ENCODE assay signal across 7 cellular contexts in genomic region chr15:43132830-43133428, GRCh38. TPM values are rescaled to one million over a fixed set of nuclear protein-coding genes. Genes with fewer than 3 reads are reported as not detected.
DNase-seq lines count a peak whose midpoint lies in the region; ATAC-seq lines count a peak whose summit lies in the region.

No MANE protein-coding gene starts in this region.

- peak overlapping the region; percentile 82 to 93 (median 92) for H3K4me3 Mint-ChIP-seq in IgD-negative memory B cell
- peak overlapping the region; percentile 82 for H3K4me3 Mint-ChIP-seq in activated naive CD8-positive, alpha-beta T cell treated with anti-CD3 and anti-CD28 coated beads for 36 hours
- H3K4me3 Mint-ChIP-seq in stimulated activated naive CD8-positive, alpha-beta T cell treated with anti-CD3 and anti-CD28 coated beads, Interleukin-15, amount 100 ng/mL, for 72 hours = peak overlapping the region; percentile 85 to 95

- no peak for DNase-seq in activated naive CD8-positive, alpha-beta T cell treated with anti-CD3 and anti-CD28 coated beads for 36 hours
- DNase-seq in stimulated activated naive CD8-positive, alpha-beta T cell treated with anti-CD3 and anti-CD28 coated beads, Interleukin-15, amount 100 ng/mL, for 72 hours = no peak
- no peak for DNase-seq in stimulated activated CD4-positive, alpha-beta T cell treated with anti-CD3 and anti-CD28 coated beads, Interleukin-4, amount 100 ng/mL, for 4 hours
- DNase-seq in effector CD4-positive, alpha-beta T cell = no peak

- H3K27ac ChIP-seq in iPS-20b (ENCODE audit: low read length) = no peak overlapping the region

- peaks cover 2% of the 10 kb centered on the region for H3K36me3 Mint-ChIP-seq in IgD-negative memory B cell
- peaks cover 15% of the 10 kb centered on the region for H3K36me3 Mint-ChIP-seq in activated naive CD8-positive, alpha-beta T cell treated with anti-CD3 and anti-CD28 coated beads for 36 hours

- H3K27ac Mint-ChIP-seq in IgD-negative memory B cell = peak overlapping the region; percentile 63 to 93 (median 88)
- H3K27ac Mint-ChIP-seq in activated naive CD8-positive, alpha-beta T cell treated with anti-CD3 and anti-CD28 coated beads for 36 hours = peak overlapping the region; percentile 72
- H3K27ac Mint-ChIP-seq in stimulated activated naive CD8-positive, alpha-beta T cell treated with anti-CD3 and anti-CD28 coated beads, Interleukin-15, amount 100 ng/mL, for 72 hours = peak overlapping the region; percentile 93 to 97

- peaks cover 46% of the 10 kb centered on the region for H3K27me3 ChIP-seq in iPS-20b (ENCODE audit: insufficient read depth, low read length)

- no peaks in the 10 kb centered on the region for H3K36me3 ChIP-seq in iPS-20b (ENCODE audit: insufficient read depth, low read depth, low read length)

- peaks cover 14 to 25% (median 18%) of the 10 kb centered on the region in 3 donors for H3K4me1 Mint-ChIP-seq in IgD-negative memory B cell
- peaks cover 15% of the 10 kb centered on the region for H3K4me1 Mint-ChIP-seq in activated naive CD8-positive, alpha-beta T cell treated with anti-CD3 and anti-CD28 coated beads for 36 hours
- peaks cover 27% of the 10 kb centered on the region for H3K4me1 Mint-ChIP-seq in stimulated activated naive CD8-positive, alpha-beta T cell treated with anti-CD3 and anti-CD28 coated beads, Interleukin-15, amount 100 ng/mL, for 72 hours

- peaks cover 3 to 8% (median 3%) of the 10 kb centered on the region in 3 donors for H3K9me3 Mint-ChIP-seq in IgD-negative memory B cell
- peaks cover 4% of the 10 kb centered on the region for H3K9me3 Mint-ChIP-seq in activated naive CD8-positive, alpha-beta T cell treated with anti-CD3 and anti-CD28 coated beads for 36 hours
- peaks cover 0 to 7% of the 10 kb centered on the region in 2 donors for H3K9me3 Mint-ChIP-seq in stimulated activated naive CD8-positive, alpha-beta T cell treated with anti-CD3 and anti-CD28 coated beads, Interleukin-15, amount 100 ng/mL, for 72 hours

- peak overlapping the region; percentile 45; the same call in 1 of the 2 replicates for H3K9ac ChIP-seq in iPS-20b (ENCODE audit: low read depth, low read length)

- peaks cover 13% of the 10 kb centered on the region for H3K4me1 ChIP-seq in iPS-20b (ENCODE audit: insufficient read depth, low read length)

- H3K4me3 ChIP-seq in iPS-20b (ENCODE audit: low read length) = peak overlapping the region; percentile 80

- no peaks in the 10 kb centered on the region for H3K27me3 Mint-ChIP-seq in IgD-negative memory B cell
- no peaks in the 10 kb centered on the region for H3K27me3 Mint-ChIP-seq in activated naive CD8-positive, alpha-beta T cell treated with anti-CD3 and anti-CD28 coated beads for 36 hours
- H3K27me3 Mint-ChIP-seq in stimulated activated naive CD8-positive, alpha-beta T cell treated with anti-CD3 and anti-CD28 coated beads, Interleukin-15, amount 100 ng/mL, for 72 hours = peaks cover 7% of the 10 kb centered on the region

- no peak for ATAC-seq in stimulated activated naive CD8-positive, alpha-beta T cell treated with anti-CD3 and anti-CD28 coated beads, Interleukin-15, amount 100 ng/mL, for 72 hours
- no peak for ATAC-seq in GM18870 (IDR thresholded peaks at IDR 0.05; ENCODE audit: unreplicated experiment)

- H3K9me3 ChIP-seq in iPS-20b (ENCODE audit: insufficient read depth, low read depth, low read length) = no peaks in the 10 kb centered on the region

RNA-seq across cellular contexts. Expression of gene TMEM62, which starts 0.5 kb away (rescaled TPM):
- polyA plus RNA-seq in IgD-negative memory B cell = 18.0 TPM
- total RNA-seq in activated naive CD8-positive, alpha-beta T cell treated with anti-CD3 and anti-CD28 coated beads for 36 hours = 10 to 100 TPM; 13.8 to 13.9 TPM

RNA-seq across cellular contexts. Expression of gene UBR1, which starts 27.1 kb away (rescaled TPM):
- 14.2 TPM for polyA plus RNA-seq in IgD-negative memory B cell
- total RNA-seq in activated naive CD8-positive, alpha-beta T cell treated with anti-CD3 and anti-CD28 coated beads for 36 hours = 10 to 100 TPM; 27.5 to 31.3 TPM

RNA-seq across cellular contexts. Expression of gene CCNDBP1, which starts 52.3 kb away (rescaled TPM):
- polyA plus RNA-seq in IgD-negative memory B cell = 189 TPM
- 10 to 100 TPM; 40.2 to 45.0 TPM for total RNA-seq in activated naive CD8-positive, alpha-beta T cell treated with anti-CD3 and anti-CD28 coated beads for 36 hours
